In the genomic region with DNA sequence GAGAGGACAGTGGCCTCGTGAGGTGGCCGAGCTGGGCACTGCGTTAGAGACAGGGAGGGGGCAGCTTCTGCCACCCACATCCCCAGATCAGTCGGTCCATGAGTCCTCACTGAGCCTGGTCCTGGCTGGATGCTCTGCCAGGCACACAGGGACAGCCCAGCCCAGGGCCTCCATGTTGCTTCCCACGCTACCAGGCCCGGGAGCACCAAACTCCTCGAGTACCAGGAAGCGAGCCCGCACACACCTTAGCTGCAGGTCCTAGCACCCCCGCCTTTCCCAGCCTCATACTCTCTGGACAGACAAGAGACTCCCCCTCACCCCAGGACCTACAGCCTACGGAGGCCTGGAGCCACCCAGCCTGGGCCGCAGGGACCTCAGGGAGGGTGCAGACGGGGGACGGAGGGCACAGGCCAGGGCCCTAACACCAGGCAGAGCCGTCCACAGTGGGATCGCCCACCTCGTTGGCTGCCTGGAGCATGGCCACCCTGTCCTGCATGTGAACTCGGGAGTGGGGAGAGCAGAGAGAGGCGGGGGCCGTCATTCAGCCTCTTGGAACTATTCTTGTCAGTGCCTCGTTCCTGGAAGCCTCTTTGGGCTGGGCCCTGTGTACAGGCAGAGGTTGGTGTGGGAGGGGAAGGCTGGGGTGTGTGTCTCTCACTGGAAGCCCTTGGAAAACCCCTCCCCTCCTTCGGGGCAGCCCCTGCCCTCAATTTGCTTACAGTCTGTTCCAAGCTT, we compare ENCODE assay signal across 14 cellular contexts.
DNase-seq lines count a peak whose midpoint lies in the region; ATAC-seq lines count a peak whose summit lies in the region.
"Had no signal": no experiment of that assay in that cellular context is flagged by ENCODE, and none has a peak within 500 bp of the region (broad histone marks: within the 10 kb centered on the region; RNA-seq: fewer than 3 reads in every experiment).

No MANE protein-coding gene starts in this region.

- H4K8ac ChIP-seq in neuronal stem cell (ENCODE audit: low read depth, low read length): no peak overlapping the region

- H3K4me1 Mint-ChIP-seq in IgD-negative memory B cell: peaks cover 32 to 36% (median 35%) of the 10 kb centered on the region in 3 donors
- peaks cover 93% of the 10 kb centered on the region for H3K4me1 Mint-ChIP-seq in activated naive CD4-positive, alpha-beta T cell treated with anti-CD3 and anti-CD28 coated beads, Interleukin-2, amount 10 ng/mL, durations not matched to agents 7 days and 5 days

- H3K23ac ChIP-seq in neuronal stem cell (ENCODE audit: low read depth, low read length, poor library complexity): no peak overlapping the region

- H3K18ac ChIP-seq in neuronal stem cell (ENCODE audit: low read length): peak overlapping the region; percentile 86

- H4K91ac ChIP-seq in neuronal stem cell (ENCODE audit: low read depth, low read length, poor library complexity): peak overlapping the region; percentile 57

- peak overlapping the region; percentile 59 for H3K4ac ChIP-seq in neuronal stem cell (ENCODE audit: low read length)

- peak overlapping the region; percentile 75 for H2BK120ac ChIP-seq in neuronal stem cell (ENCODE audit: low read depth, low read length)

- DNase-seq in activated CD4-positive, alpha-beta T cell treated with anti-CD3 and anti-CD28 coated beads for 4 hours: peak; percentile 44 to 45
- DNase-seq in activated CD4-positive, alpha-beta T cell treated with anti-CD3 and anti-CD28 coated beads, Interleukin-2, amount 50 U/mL, for 1 hour: no peak
- no peak for DNase-seq in activated naive CD4-positive, alpha-beta T cell treated with anti-CD3 and anti-CD28 coated beads, Interleukin-2, amount 10 ng/mL, durations not matched to agents 7 days and 5 days
- DNase-seq in neuronal stem cell (ENCODE audit: low spot score): no peak
- DNase-seq in HuH-7.5 (ENCODE audit: low spot score): no peak
- no peak for DNase-seq in SHP77 (lab: John Stamatoyannopoulos, UW)
- DNase-seq: activated CD4-positive, CD25-positive, alpha-beta regulatory T cell treated with anti-CD3 and anti-CD28 coated beads, Interleukin-2, amount 50 U/mL, for 72 hours; DMS79; lower lobe of right lung; ovary had no signal

- CTCF ChIA-PET in activated naive CD4-positive, alpha-beta T cell treated with anti-CD3 and anti-CD28 coated beads, Interleukin-2, amount 10 ng/mL, durations not matched to agents 7 days and 5 days (lab: Charles Lee): no interaction called here

- H3K27ac ChIP-seq in neuronal stem cell (replicated peaks; ENCODE audit: low read length): peak overlapping the region; percentile 19
- H3K27ac ChIP-seq: ovary had no signal

- H3K79me1 ChIP-seq in neuronal stem cell (ENCODE audit: low read depth, low read length): no peaks in the 10 kb centered on the region

- H3K4me3 Mint-ChIP-seq in IgD-negative memory B cell: peak overlapping the region in 2 of 4 donors; percentile 47 to 81
- H3K4me3 Mint-ChIP-seq in activated naive CD4-positive, alpha-beta T cell treated with anti-CD3 and anti-CD28 coated beads, Interleukin-2, amount 10 ng/mL, durations not matched to agents 7 days and 5 days: no peak overlapping the region

- peak overlapping the region; percentile 96 for H2AK5ac ChIP-seq in neuronal stem cell (ENCODE audit: low read depth, low read length)

- H2BK15ac ChIP-seq in neuronal stem cell (ENCODE audit: low read length): peak overlapping the region; percentile 46

- no peaks in the 10 kb centered on the region for H3K9me3 ChIP-seq in neuronal stem cell (replicated peaks in 1 of 2; ENCODE audit: control insufficient read depth in 2 of 2, insufficient read depth in 1 of 2, low read depth in 1 of 2, low read length in 2 of 2)
- H3K9me3 ChIP-seq: heart left ventricle, lower lobe of right lung, ovary had no signal

- H3K9me3 Mint-ChIP-seq in IgD-negative memory B cell: no peaks in the 10 kb centered on the region
- H3K9me3 Mint-ChIP-seq in activated naive CD4-positive, alpha-beta T cell treated with anti-CD3 and anti-CD28 coated beads, Interleukin-2, amount 10 ng/mL, durations not matched to agents 7 days and 5 days: no peaks in the 10 kb centered on the region

- H3K36me3 Mint-ChIP-seq in IgD-negative memory B cell: no peaks in the 10 kb centered on the region
- H3K36me3 Mint-ChIP-seq in activated naive CD4-positive, alpha-beta T cell treated with anti-CD3 and anti-CD28 coated beads, Interleukin-2, amount 10 ng/mL, durations not matched to agents 7 days and 5 days: no peaks in the 10 kb centered on the region

- peak overlapping the region; percentile 24 for H3K9ac ChIP-seq in neuronal stem cell (ENCODE audit: low read depth, low read length, poor library complexity)

- H3K36me3 ChIP-seq in neuronal stem cell (replicated peaks in 1 of 2; ENCODE audit: control insufficient read depth in 2 of 2, insufficient read depth in 2 of 2, low read length in 2 of 2): no peaks in the 10 kb centered on the region
- H3K36me3 ChIP-seq: heart left ventricle, lower lobe of right lung, ovary had no signal

- no peaks in the 10 kb centered on the region for H3K27me3 Mint-ChIP-seq in IgD-negative memory B cell
- no peaks in the 10 kb centered on the region for H3K27me3 Mint-ChIP-seq in activated naive CD4-positive, alpha-beta T cell treated with anti-CD3 and anti-CD28 coated beads, Interleukin-2, amount 10 ng/mL, durations not matched to agents 7 days and 5 days

- no CpG with 5 or more reads among the region's 22 CpGs for WGBS in neuronal stem cell (ENCODE audit: extremely low coverage in 2 of 2, insufficient read length in 2 of 2, insufficient replicate concordance in 1 of 2), 2 donors

- peak overlapping the region; percentile 64 for H2BK12ac ChIP-seq in neuronal stem cell (ENCODE audit: low read length)

- H2BK5ac ChIP-seq in neuronal stem cell (ENCODE audit: low read length): no peak overlapping the region

- no peak overlapping the region for H3K4me3 ChIP-seq in neuronal stem cell (ENCODE audit: low read length in 2 of 2)
- H3K4me3 ChIP-seq: heart left ventricle, lower lobe of right lung, ovary had no signal

- H3K27ac Mint-ChIP-seq in IgD-negative memory B cell: peak overlapping the region; percentile 9 to 97 (median 87)
- H3K27ac Mint-ChIP-seq in activated naive CD4-positive, alpha-beta T cell treated with anti-CD3 and anti-CD28 coated beads, Interleukin-2, amount 10 ng/mL, durations not matched to agents 7 days and 5 days: peak overlapping the region; percentile 99

- H3K4me1 ChIP-seq in neuronal stem cell (ENCODE audit: control insufficient read depth in 2 of 2, insufficient read depth in 1 of 2, low read depth in 1 of 2, low read length in 2 of 2): peaks cover 2 to 18% of the 10 kb centered on the region in 2 donors

- H3K4me2 ChIP-seq in neuronal stem cell (ENCODE audit: insufficient read depth, low read length, poor library complexity, severe bottlenecking): no peak overlapping the region

- no peak overlapping the region for H3K14ac ChIP-seq in neuronal stem cell (ENCODE audit: low read length)

- no peak overlapping the region for H2AFZ ChIP-seq in neuronal stem cell (ENCODE audit: low read length)

- ATAC-seq in GM19463 (IDR thresholded peaks at IDR 0.05; ENCODE audit: unreplicated experiment): no peak
- ATAC-seq: heart left ventricle, lower lobe of right lung, Right ventricle myocardium inferior had no signal

- H3K27me3 ChIP-seq in neuronal stem cell (ENCODE audit: control insufficient read depth in 3 of 3, insufficient read depth in 3 of 3, low read depth in 1 of 3, low read length in 3 of 3): no peaks in the 10 kb centered on the region
- H3K27me3 ChIP-seq: ovary had no signal

Comparison
In these comparisons a context has a peak if more than half of its experiments do, and no peak if none do; other contexts are left out.
1. DNase-seq: peak in activated CD4-positive, alpha-beta T cell treated with anti-CD3 and anti-CD28 coated beads for 4 hours (2 of 2); none in activated CD4-positive, alpha-beta T cell treated with anti-CD3 and anti-CD28 coated beads, Interleukin-2, amount 50 U/mL, for 1 hour (single experiment), activated naive CD4-positive, alpha-beta T cell treated with anti-CD3 and anti-CD28 coated beads, Interleukin-2, amount 10 ng/mL, durations not matched to agents 7 days and 5 days (single experiment), neuronal stem cell (single experiment), HuH-7.5 (single experiment) and SHP77 (0 of 2).